In the genomic region with DNA sequence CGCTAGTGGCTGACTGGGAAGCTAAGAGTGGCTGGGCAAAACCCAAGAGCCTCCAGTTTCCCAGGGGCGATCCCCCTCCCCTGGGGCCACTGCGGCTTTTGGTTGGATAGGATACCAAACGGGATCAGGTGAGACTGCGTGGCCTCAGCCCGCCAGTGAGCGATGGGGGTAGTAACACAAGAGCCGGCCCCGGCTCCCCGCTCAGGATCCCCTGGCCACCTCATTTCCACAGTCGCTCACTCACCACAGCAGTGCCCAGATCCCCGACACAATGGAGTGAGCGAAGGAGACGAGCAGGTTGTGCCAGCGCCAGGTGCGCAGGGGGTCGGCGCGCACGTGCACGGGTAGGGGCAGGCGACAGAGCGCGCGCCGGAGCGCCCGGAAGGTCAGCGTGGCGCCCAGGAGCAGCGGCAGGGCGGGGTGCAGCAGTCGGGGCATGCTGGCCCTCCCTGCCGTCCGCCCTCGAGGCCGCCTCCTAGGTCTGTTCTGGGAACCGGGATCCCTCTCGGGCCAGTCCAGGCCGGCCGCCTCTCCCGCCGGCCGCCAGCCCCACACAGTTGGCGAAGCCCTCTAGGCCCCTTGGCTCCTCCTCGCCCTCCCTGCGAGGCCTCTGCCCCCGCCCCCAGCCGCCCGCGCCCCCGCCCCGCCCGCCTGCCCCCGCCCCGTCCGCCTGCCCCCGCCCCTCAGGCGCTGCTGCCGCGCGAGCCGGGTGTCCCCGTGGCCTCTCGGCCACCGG, we compare ENCODE assay signal across 8 cellular contexts. TPM values are rescaled to one million over a fixed set of nuclear protein-coding genes. Genes with fewer than 3 reads are reported as not detected.
DNase-seq lines count a peak whose midpoint lies in the region; ATAC-seq and TF ChIP-seq lines count a peak whose summit lies in the region.

A gene with protein sequence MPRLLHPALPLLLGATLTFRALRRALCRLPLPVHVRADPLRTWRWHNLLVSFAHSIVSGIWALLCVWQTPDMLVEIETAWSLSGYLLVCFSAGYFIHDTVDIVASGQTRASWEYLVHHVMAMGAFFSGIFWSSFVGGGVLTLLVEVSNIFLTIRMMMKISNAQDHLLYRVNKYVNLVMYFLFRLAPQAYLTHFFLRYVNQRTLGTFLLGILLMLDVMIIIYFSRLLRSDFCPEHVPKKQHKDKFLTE (minus strand): TSS at position 574 of the 736 bp plus-strand sequence. CDS start 136 bp downstream, at position 438.

- DNase-seq in GDM1 (lab: John Stamatoyannopoulos, UW): peak; percentile 37
- peak; percentile 97 for DNase-seq in NCI-H82 (lab: John Stamatoyannopoulos, UW)
- peak; percentile 57 for DNase-seq in activated CD8-positive, alpha-beta memory T cell treated with anti-CD3 and anti-CD28 coated beads, Interleukin-2, amount 50 U/mL, for 4 hours
- no peak for DNase-seq in epithelial cell of prostate (ENCODE audit: low read depth, low spot score)
- no peak for DNase-seq in naive B cell
- DNase-seq in tibial artery: peak; percentile 62 to 84
- no peak for DNase-seq in mesenteric fat pad (ENCODE audit: low spot score)

- no peaks in the 10 kb centered on the region for H3K9me3 Mint-ChIP-seq in naive B cell

- H3K4me3 ChIP-seq in tibial artery: peak within 1 kb of the TSS; percentile 65 to 91

- intact Hi-C loops in tibial artery (cut with DNase I; ENCODE audit: low total_unique reads): loop anchor here (5.0 kb wide), 1 partner anchor 171 kb away; a partner anchor contains a TSS

- H3K4me1 ChIP-seq in tibial artery: peaks cover 4 to 54% (median 34%) of the 10 kb centered on the region in 4 donors

- peak within 1 kb of the TSS; percentile 99 to 100 (median 100) for H3K27ac Mint-ChIP-seq in naive B cell

- H3K9me3 ChIP-seq in tibial artery: no peaks in the 10 kb centered on the region

- H3K36me3 Mint-ChIP-seq in naive B cell: peaks cover 6 to 10% of the 10 kb centered on the region in 2 donors

- TF ChIP-seq CTCF in tibial artery (IDR thresholded peaks at IDR 0.05): peak in 1 of 2 experiments; percentile 9

- peak within 1 kb of the TSS; percentile 95 to 100 (median 97) for H3K4me3 Mint-ChIP-seq in naive B cell

- H3K27ac ChIP-seq in epithelial cell of prostate: peak within 1 kb of the TSS; percentile 99
- H3K27ac ChIP-seq in tibial artery: peak within 1 kb of the TSS; percentile 90 to 99

- ATAC-seq in HG03432 (IDR thresholded peaks at IDR 0.05; ENCODE audit: unreplicated experiment): peak; percentile 13
- peak in 1 of 2 donors; percentile 2 for ATAC-seq in naive B cell (ENCODE audit: low read depth in 2 of 2)

- H3K27me3 Mint-ChIP-seq in naive B cell: no peaks in the 10 kb centered on the region

- H3K36me3 ChIP-seq in tibial artery: peaks cover 36 to 37% (median 36%) of the 10 kb centered on the region in 3 donors

- peaks cover 56 to 71% (median 58%) of the 10 kb centered on the region in 3 donors for H3K4me1 Mint-ChIP-seq in naive B cell

- no peaks in the 10 kb centered on the region for H3K27me3 ChIP-seq in tibial artery

RNA-seq across cellular contexts. Expression of the gene that starts here (rescaled TPM):
- polyA plus RNA-seq in naive B cell (ENCODE audit: low read depth in 6 of 6): 1 to 10 TPM in 1 of 6 donors, under 1 TPM in 1, not detected in 4; 0.93 to 1.2 TPM
- 3.4 TPM for total RNA-seq in mesenteric fat pad

Comparison
In these comparisons a context has a peak if more than half of its experiments do, and no peak if none do; other contexts are left out.
1. DNase-seq: peak in GDM1 (single experiment), NCI-H82 (single experiment), activated CD8-positive, alpha-beta memory T cell treated with anti-CD3 and anti-CD28 coated beads, Interleukin-2, amount 50 U/mL, for 4 hours (single experiment) and tibial artery (2 of 2); none in epithelial cell of prostate (single experiment), naive B cell (single experiment) and mesenteric fat pad (single experiment).